28 cellular contexts compared by ENCODE assay signal in the genomic region with DNA sequence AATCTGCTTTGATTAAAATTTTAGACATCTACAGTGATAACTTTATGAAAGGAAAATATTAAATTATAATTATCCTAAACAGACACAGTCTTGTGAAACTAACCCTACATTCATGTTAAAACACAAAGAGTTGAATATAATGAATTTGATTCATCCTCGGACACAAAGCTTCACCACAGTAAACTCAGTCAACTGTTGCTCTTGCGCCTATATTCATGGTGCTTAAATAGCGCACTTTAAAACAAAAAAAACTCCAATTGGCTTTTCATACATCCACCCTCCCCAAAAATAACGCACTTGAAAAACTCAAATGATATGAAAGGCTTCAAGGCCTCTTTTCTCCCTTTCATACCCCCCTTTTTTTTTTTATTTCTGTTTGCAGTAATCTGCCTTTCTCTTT.
DNase-seq lines count a peak whose midpoint lies in the region; ATAC-seq lines count a peak whose summit lies in the region.
"Had no signal": no experiment of that assay in that cellular context is flagged by ENCODE, and none has a peak within 500 bp of the region (broad histone marks: within the 10 kb centered on the region; RNA-seq: fewer than 3 reads in every experiment).

No MANE protein-coding gene starts in this region.

- DNase-seq in NCI-H2107 treated with DMSO at 0.1 percent for 48 hours (lab: John Stamatoyannopoulos, UW; ENCODE audit: unreplicated experiment) (peak; percentile 99), NCI-H2107 (lab: John Stamatoyannopoulos, UW) (no peak), superior temporal gyrus (ENCODE audit: extremely low spot score) (peak; percentile 83), OCI-M1 (lab: John Stamatoyannopoulos, UW) (no peak)
- DNase-seq: activated CD4-positive, alpha-beta T cell treated with anti-CD3 and anti-CD28 coated beads, Interleukin-2, amount 10 ng/mL, durations not matched to agents 7 days and 5 days; activated naive CD4-positive, alpha-beta T cell treated with anti-CD3 and anti-CD28 coated beads for 36 hours; activated T-cell treated with anti-CD3 and anti-CD28 coated beads, Interleukin-2, amount 50 U/mL, for 72 hours; AML-193; CD8-positive, alpha-beta T cell; DMS153; GF-D8; left lung; naive thymus-derived CD8-positive, alpha-beta T cell; NCI-H510A treated with DMSO at 0.1 percent for 48 hours; NK-92 treated with Interleukin-12 subunit alpha and Interleukin-12 subunit beta, amount 100 ng/mL, for 24 hours; ovary; SIG-M5; spleen; stimulated activated CD4-positive, alpha-beta T cell treated with anti-CD3 and anti-CD28 coated beads, Interleukin-2, amount 100 ng/mL, for 48 hours; T-cell; testis; uterus had no signal

- H3K27me3 ChIP-seq in iPS-20b (ENCODE audit: insufficient read depth, low read length): no peaks in the 10 kb centered on the region
- H3K27me3 ChIP-seq: left lung, ovary, right atrium auricular region, spleen, testis, uterus had no signal

- no peaks in the 10 kb centered on the region for H3K36me3 ChIP-seq in iPS-20b (ENCODE audit: insufficient read depth, low read depth, low read length)
- H3K36me3 ChIP-seq: left lung, ovary, right atrium auricular region, spleen, uterus had no signal

- peak overlapping the region; percentile 55 for H3K4me3 ChIP-seq in iPS-20b (ENCODE audit: low read length)
- H3K4me3 ChIP-seq: left lung, ovary, right atrium auricular region, spleen, testis, uterus had no signal

- H3K9ac ChIP-seq in iPS-20b (ENCODE audit: low read depth, low read length): peak overlapping the region; percentile 62

- ATAC-seq in GM18870 (IDR thresholded peaks at IDR 0.05; ENCODE audit: unreplicated experiment): no peak
- no peak for ATAC-seq in HG03045 (IDR thresholded peaks at IDR 0.05; ENCODE audit: unreplicated experiment)
- ATAC-seq: activated T-cell treated with anti-CD3 and anti-CD28 coated beads, Interleukin-2, amount 50 U/mL, for 72 hours; CD8-positive, alpha-beta T cell; left lung; naive thymus-derived CD8-positive, alpha-beta T cell; stimulated activated memory B cell treated with anti-CD40 and anti-IgM and Interleukin-4, amounts not matched to agents 10 μg/mL and 1 μg/mL and 100 μg/mL, for 72 hours; T-cell had no signal

- H3K4me1 ChIP-seq in iPS-20b (ENCODE audit: insufficient read depth, low read length): peaks cover 60% of the 10 kb centered on the region
- H3K4me1 ChIP-seq: right atrium auricular region, testis, uterus had no signal

- H3K9me3 ChIP-seq in iPS-20b (ENCODE audit: insufficient read depth, low read depth, low read length): no peaks in the 10 kb centered on the region
- H3K9me3 ChIP-seq: left lung, ovary, right atrium auricular region, spleen, testis, uterus had no signal

- H3K27ac ChIP-seq in cingulate gyrus (ENCODE audit: low read depth, low read length) (peak overlapping the region; percentile 90), iPS-20b (ENCODE audit: low read length) (peak overlapping the region; percentile 51)
- H3K27ac ChIP-seq: left lung, ovary, right atrium auricular region, spleen, testis, uterus had no signal

Comparison
In these comparisons a context has a peak if more than half of its experiments do, and no peak if none do; other contexts are left out.
1. DNase-seq: peak in NCI-H2107 treated with DMSO at 0.1 percent for 48 hours (single experiment) and superior temporal gyrus (single experiment); none in NCI-H2107 (single experiment) and OCI-M1 (single experiment).